Comparison of ENCODE assay signal across 19 cellular contexts in the genomic region with DNA sequence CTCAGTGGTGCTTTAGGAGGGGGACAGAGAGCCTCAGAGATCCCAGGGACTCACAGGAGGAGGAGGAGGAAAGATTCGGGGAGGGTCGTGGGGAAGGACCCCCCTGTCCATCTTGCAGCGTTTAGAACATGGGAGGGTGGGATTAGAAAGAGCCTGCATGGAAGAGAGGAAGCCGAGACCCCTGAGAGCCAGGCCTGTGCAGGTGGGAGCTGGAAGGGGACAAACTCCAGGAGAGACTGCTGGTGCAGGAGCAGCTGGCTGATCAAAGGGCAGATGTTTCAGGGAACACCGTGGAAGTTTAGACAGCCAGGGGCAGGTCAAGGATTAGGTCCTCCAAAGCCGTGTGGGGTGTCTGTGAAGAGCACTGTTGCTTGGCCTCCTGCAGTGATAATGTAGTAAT.
"Had no signal": no experiment of that assay in that cellular context is flagged by ENCODE, and none has a peak within 500 bp of the region (broad histone marks: within the 10 kb centered on the region; RNA-seq: fewer than 3 reads in every experiment).

No MANE protein-coding gene starts in this region.

- H3K4me1 Mint-ChIP-seq: memory B cell had no signal

- H3K4me1 ChIP-seq: foreskin keratinocyte, gastroesophageal sphincter, heart right ventricle, left lung, lower lobe of right lung had no signal

- H3K27ac ChIP-seq: coronary artery, dorsolateral prefrontal cortex, epithelial cell of prostate, foreskin keratinocyte, gastroesophageal sphincter, heart right ventricle, left lung, lower lobe of right lung had no signal

- H3K4me3 Mint-ChIP-seq: memory B cell had no signal

- H3K36me3 Mint-ChIP-seq: memory B cell had no signal

- H3K4me3 ChIP-seq: coronary artery, dorsolateral prefrontal cortex, gastroesophageal sphincter, heart right ventricle, left lung, lower lobe of right lung had no signal

- H3K36me3 ChIP-seq: gastroesophageal sphincter, heart right ventricle, left lung, lower lobe of right lung had no signal

- DNase-seq: dermis blood vessel endothelial cell; dorsolateral prefrontal cortex; effector CD4-positive, alpha-beta T cell; effector memory CD4-positive, alpha-beta T cell; erythroblast; foreskin keratinocyte; heart right ventricle; hippocampal formation; left cardiac atrium; left lung; left ventricle myocardium superior; lower lobe of right lung; mammary epithelial cell; mesendoderm; midbrain had no signal

- H3K27ac Mint-ChIP-seq: memory B cell had no signal

- H3K27me3 Mint-ChIP-seq: memory B cell had no signal

- H3K27me3 ChIP-seq: dorsolateral prefrontal cortex, foreskin keratinocyte, gastroesophageal sphincter, heart right ventricle, left lung had no signal

- H3K9me3 ChIP-seq: gastroesophageal sphincter, left lung, lower lobe of right lung had no signal
